Comparison of ENCODE assay signal across 19 cellular contexts in the genomic region with DNA sequence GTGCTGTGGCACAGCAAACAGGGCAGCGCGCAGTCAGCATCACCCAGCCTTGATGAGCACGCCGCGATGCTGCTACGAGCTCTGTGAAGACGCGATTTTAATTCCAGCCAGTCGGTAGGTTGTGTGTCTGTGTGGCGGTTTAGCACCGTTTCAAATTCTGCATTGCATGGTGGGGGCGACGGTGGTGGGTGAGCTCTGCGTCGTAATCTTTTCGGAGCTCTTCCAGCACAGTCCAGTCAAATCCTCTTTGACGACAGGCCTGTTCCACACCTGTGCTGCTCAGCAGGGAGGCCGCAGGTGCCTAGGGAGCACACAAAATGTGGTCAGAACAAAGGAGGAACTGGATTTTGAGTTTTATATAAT. TPM values are rescaled to one million over a fixed set of nuclear protein-coding genes. Genes with fewer than 3 reads are reported as not detected.
DNase-seq lines count a peak whose midpoint lies in the region; ATAC-seq and TF ChIP-seq lines count a peak whose summit lies in the region.
"Had no signal": no experiment of that assay in that cellular context is flagged by ENCODE, and none has a peak within 500 bp of the region (broad histone marks: within the 10 kb centered on the region; RNA-seq: fewer than 3 reads in every experiment).

No MANE protein-coding gene starts in this region.

- CTCF ChIA-PET in IMR-90 (lab: Yijun Ruan, JAX) = interaction anchor here (1.0 kb wide), 1 partner anchor 61 kb away, joined by 3 read pairs; no protein-coding TSS in a partner anchor

- TF ChIP-seq RAD21 in IMR-90 (IDR thresholded peaks at IDR 0.05; ENCODE audit: low read length) = no peak

- dilution Hi-C loops in IMR-90 (cut with HindIII; ENCODE audit: low sequenced_read_pairs, unreplicated experiment) = no loop called here

- H3K4me1 ChIP-seq in IMR-90 (ENCODE audit: control insufficient read depth, insufficient read depth, low read length) (peaks cover 4% of the 10 kb centered on the region; the same call in 1 of the 2 replicates), neuronal stem cell (ENCODE audit: control insufficient read depth in 2 of 2, insufficient read depth in 1 of 2, low read depth in 1 of 2, low read length in 2 of 2) (no peaks in the 10 kb centered on the region)
- H3K4me1 ChIP-seq: HAP-1, SJCRH30 had no signal

- H4K5ac ChIP-seq in IMR-90 (ENCODE audit: low read depth, low read length) = peak overlapping the region; percentile 20

- 0 out of 2 replicates have a peak overlapping the region, but pooled peaks have one; percentile 24 for H3K23ac ChIP-seq in IMR-90 (ENCODE audit: low read depth, low read length)
- no peak overlapping the region for H3K23ac ChIP-seq in neuronal stem cell (ENCODE audit: low read depth, low read length, poor library complexity)

- H4K8ac ChIP-seq in IMR-90 (ENCODE audit: low read depth in 2 of 2, low read length in 2 of 2) (no peak overlapping the region), neuronal stem cell (ENCODE audit: low read depth, low read length) (no peak overlapping the region)

- DNase-seq in DMS53 (lab: John Stamatoyannopoulos, UW) = peak; percentile 33
- no peak for DNase-seq in DMS53 treated with DMSO at 0.1 percent for 48 hours (lab: John Stamatoyannopoulos, UW; ENCODE audit: unreplicated experiment)
- DNase-seq in IMR-90 = no peak
- peak; percentile 20 for DNase-seq in ecto neural progenitor cell (ENCODE audit: low spot score)
- DNase-seq in neuronal stem cell (ENCODE audit: low spot score) = no peak
- no peak for DNase-seq in SW 1271 (lab: John Stamatoyannopoulos, UW)
- no peak for DNase-seq in GDM1 (lab: John Stamatoyannopoulos, UW)
- no peak for DNase-seq in posterior cingulate gyrus
- DNase-seq: AML-193, COR-L47, DMS 273 treated with DMSO at 0.1 percent for 48 hours, GM23248, NCI-H226, NCI-H748 treated with DMSO at 0.1 percent for 48 hours, SJCRH30 had no signal

- H3K79me1 ChIP-seq in IMR-90 (ENCODE audit: low read depth in 1 of 2, low read length in 2 of 2) (no peaks in the 10 kb centered on the region), neuronal stem cell (ENCODE audit: low read depth, low read length) (no peaks in the 10 kb centered on the region)

- no peak overlapping the region for H2BK12ac ChIP-seq in neuronal stem cell (ENCODE audit: low read length)

- no TSS peak for BruUV-seq in IMR-90 (replicated peaks; lab: Mats Ljungman, UMichigan)

- no peak overlapping the region; the same call in 1 of the 2 replicates for H3K27ac ChIP-seq in IMR-90 (ENCODE audit: insufficient read depth, low read length)
- no peak overlapping the region for H3K27ac ChIP-seq in neuronal stem cell (replicated peaks; ENCODE audit: low read length)
- H3K27ac ChIP-seq: 22Rv1, GM23248, SJCRH30 had no signal

- no peaks in the 10 kb centered on the region for H3K9me1 ChIP-seq in IMR-90 (ENCODE audit: insufficient read depth, low read length)

- no peak overlapping the region for H3K56ac ChIP-seq in IMR-90 (ENCODE audit: extremely low read depth, insufficient read depth, low read length)

- H2BK15ac ChIP-seq in IMR-90 (ENCODE audit: low read depth, low read length) (no peak overlapping the region; the same call in 2 of the 3 replicates), neuronal stem cell (ENCODE audit: low read length) (peak overlapping the region; percentile 25)

- no peak overlapping the region; the same call in 1 of the 2 replicates for H2BK20ac ChIP-seq in IMR-90 (ENCODE audit: low read depth, low read length)

- H2BK5ac ChIP-seq in IMR-90 (ENCODE audit: low read depth, low read length, poor library complexity, severe bottlenecking) (no peak overlapping the region), neuronal stem cell (ENCODE audit: low read length) (no peak overlapping the region)

- no peak overlapping the region for H2AFZ ChIP-seq in IMR-90 (replicated peaks; ENCODE audit: low read length, poor library complexity)
- no peak overlapping the region for H2AFZ ChIP-seq in neuronal stem cell (ENCODE audit: low read length)
- H2AFZ ChIP-seq: GM23248 had no signal

- H3K36me3 ChIP-seq in IMR-90 (ENCODE audit: control insufficient read depth, insufficient read depth, low read length) = no peaks in the 10 kb centered on the region
- no peaks in the 10 kb centered on the region for H3K36me3 ChIP-seq in neuronal stem cell (replicated peaks in 1 of 2; ENCODE audit: control insufficient read depth in 2 of 2, insufficient read depth in 2 of 2, low read length in 2 of 2)
- H3K36me3 ChIP-seq: HAP-1, SJCRH30 had no signal

- H3K9me3 ChIP-seq in IMR-90 (ENCODE audit: control insufficient read depth, insufficient read depth, low read length) = no peaks in the 10 kb centered on the region
- no peaks in the 10 kb centered on the region for H3K9me3 ChIP-seq in neuronal stem cell (replicated peaks in 1 of 2; ENCODE audit: control insufficient read depth in 2 of 2, insufficient read depth in 1 of 2, low read depth in 1 of 2, low read length in 2 of 2)
- H3K9me3 ChIP-seq: HAP-1, SJCRH30 had no signal

- intact Hi-C loops in IMR-90 (cut with micrococcal nuclease) = no loop called here
- intact Hi-C loops in posterior cingulate gyrus (cut with DNase I) = no loop called here

- H2AK5ac ChIP-seq in IMR-90 (ENCODE audit: low read depth, low read length) (peak overlapping the region; percentile 63; the same call in 1 of the 2 replicates), neuronal stem cell (ENCODE audit: low read depth, low read length) (no peak overlapping the region)

- TF ChIP-seq CTCF in IMR-90 (conservative IDR thresholded peaks at IDR 0.05; ENCODE audit: low read depth, low read length) = no peak

- POLR2A ChIA-PET in IMR-90 (lab: Charles Lee; ENCODE audit: unreplicated experiment) = no interaction called here

- no peak overlapping the region for H3K14ac ChIP-seq in IMR-90 (replicated peaks; ENCODE audit: low read depth, low read length)
- no peak overlapping the region for H3K14ac ChIP-seq in neuronal stem cell (ENCODE audit: low read length)

- H4K91ac ChIP-seq in IMR-90 (ENCODE audit: insufficient read depth, low read depth, low read length) (no peak overlapping the region), neuronal stem cell (ENCODE audit: low read depth, low read length, poor library complexity) (no peak overlapping the region)

- H3K4me3 ChIP-seq in IMR-90 (ENCODE audit: insufficient read depth, low read depth, low read length) (no peak overlapping the region), neuronal stem cell (ENCODE audit: low read length in 2 of 2) (no peak overlapping the region)
- H3K4me3 ChIP-seq: GM12878, GM23248, HAP-1, K562, SJCRH30 had no signal

- no peak overlapping the region for H2AK9ac ChIP-seq in IMR-90 (replicated peaks; ENCODE audit: low read depth, low read length, poor library complexity)

- H3K27me3 ChIP-seq in IMR-90 (ENCODE audit: control insufficient read depth, insufficient read depth, low read length) (no peaks in the 10 kb centered on the region; the same call in 1 of the 2 replicates), neuronal stem cell (ENCODE audit: control insufficient read depth in 3 of 3, insufficient read depth in 3 of 3, low read depth in 1 of 3, low read length in 3 of 3) (no peaks in the 10 kb centered on the region)
- H3K27me3 ChIP-seq: SJCRH30 had no signal

- H3K9ac ChIP-seq in IMR-90 (ENCODE audit: low read depth, low read length) (no peak overlapping the region), neuronal stem cell (ENCODE audit: low read depth, low read length, poor library complexity) (no peak overlapping the region)
- H3K9ac ChIP-seq: GM23248 had no signal

- peak overlapping the region; percentile 49; the same call in 1 of the 2 replicates for H2BK120ac ChIP-seq in IMR-90 (ENCODE audit: low read depth, low read length)
- no peak overlapping the region for H2BK120ac ChIP-seq in neuronal stem cell (ENCODE audit: low read depth, low read length)

- no peak for ATAC-seq in IMR-90 (ENCODE audit: low read depth)

- 94% methylated on average over 3 of the region's 18 CpGs; no CpG with 5 or more reads in 1 of the 2 experiments for whole genome bisulfite sequencing in IMR-90 (ENCODE audit: extremely low coverage in 2 of 2, insufficient read length in 1 of 2), 2 experiments
- no CpG with 5 or more reads among the region's 18 CpGs for WGBS in neuronal stem cell (ENCODE audit: extremely low coverage in 2 of 2, insufficient read length in 2 of 2, insufficient replicate concordance in 1 of 2), 2 donors

- H3K4me2 ChIP-seq in IMR-90 (ENCODE audit: low read depth, low read length) = no peak overlapping the region
- no peak overlapping the region for H3K4me2 ChIP-seq in neuronal stem cell (ENCODE audit: insufficient read depth, low read length, poor library complexity, severe bottlenecking)

- H3K4ac ChIP-seq in IMR-90 (ENCODE audit: low read depth, low read length) (peak overlapping the region; percentile 38; the same call in 1 of the 2 replicates), neuronal stem cell (ENCODE audit: low read length) (no peak overlapping the region)

- TF ChIP-seq POLR2A in IMR-90 (IDR thresholded peaks at IDR 0.05; ENCODE audit: low read depth, low read length) = no peak

- in situ Hi-C loops in IMR-90 (cut with MboI; ENCODE audit: low sequenced_read_pairs) = loop anchor here (25.0 kb wide), 1 partner anchor 1804 kb away; no protein-coding TSS in a partner anchor

- H3K18ac ChIP-seq in IMR-90 (ENCODE audit: low read depth, low read length) (peak overlapping the region; percentile 33), neuronal stem cell (ENCODE audit: low read length) (peak overlapping the region; percentile 88)

- no peaks in the 10 kb centered on the region for H4K20me1 ChIP-seq in IMR-90 (ENCODE audit: insufficient read depth, low read length)

TF ChIP-seq in IMR-90, 13 proteins besides CTCF, POLR2A, EP300 and RAD21 (continues in another document):
- TF ChIP-seq CHD1 (IDR thresholded peaks at IDR 0.05; ENCODE audit: low read depth, low read length) (no peak), SMC3 (IDR thresholded peaks at IDR 0.05; ENCODE audit: low read depth, low read length) (no peak)
- TF ChIP-seq, protein P1, sequence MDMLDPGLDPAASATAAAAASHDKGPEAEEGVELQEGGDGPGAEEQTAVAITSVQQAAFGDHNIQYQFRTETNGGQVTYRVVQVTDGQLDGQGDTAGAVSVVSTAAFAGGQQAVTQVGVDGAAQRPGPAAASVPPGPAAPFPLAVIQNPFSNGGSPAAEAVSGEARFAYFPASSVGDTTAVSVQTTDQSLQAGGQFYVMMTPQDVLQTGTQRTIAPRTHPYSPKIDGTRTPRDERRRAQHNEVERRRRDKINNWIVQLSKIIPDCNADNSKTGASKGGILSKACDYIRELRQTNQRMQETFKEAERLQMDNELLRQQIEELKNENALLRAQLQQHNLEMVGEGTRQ (IDR thresholded peaks at IDR 0.05; ENCODE audit: low read depth, low read length) = no peak

RNA-seq across cellular contexts. Expression of a gene that starts 8.6 kb away (rescaled TPM):
- total RNA-seq in IMR-90 (2012; rRNA removed) = not detected in 2 replicates
- not detected in 2 replicates for polyA plus RNA-seq in IMR-90 (2012; rRNA removed)
- not detected in 2 replicates for polyA plus RNA-seq in IMR-90 (2012; cell fraction: cytosol; rRNA removed)
- polyA plus RNA-seq in IMR-90 (2012; cell fraction: nucleus; rRNA removed; ENCODE audit: low replicate concordance) = not detected in 2 replicates
- not detected for polyA plus RNA-seq in neuronal stem cell (2013, experiment 1 of 2)
- 0.08 TPM for polyA plus RNA-seq in neuronal stem cell (2013, experiment 2 of 2)
- total RNA-seq: GM12878, GM23248, K562, SJCRH30 had no signal
- polyA plus RNA-seq: GM23248, K562 had no signal

RNA-seq across cellular contexts. Expression of a gene that starts 36.8 kb away (rescaled TPM):
- not detected in 2 replicates for total RNA-seq in IMR-90 (2012; rRNA removed)
- polyA plus RNA-seq in IMR-90 (2012; rRNA removed) = not detected in 2 replicates
- not detected in 2 replicates for polyA plus RNA-seq in IMR-90 (2012; cell fraction: cytosol; rRNA removed)
- polyA plus RNA-seq in IMR-90 (2012; cell fraction: nucleus; rRNA removed; ENCODE audit: low replicate concordance) = not detected in 2 replicates
- not detected for polyA plus RNA-seq in neuronal stem cell (2013, experiment 1 of 2)
- not detected for polyA plus RNA-seq in neuronal stem cell (2013, experiment 2 of 2)
- total RNA-seq: GM12878, GM23248, K562, SJCRH30 had no signal
- polyA plus RNA-seq: GM12878, GM23248, K562 had no signal

Comparison
In these comparisons a context has a peak if more than half of its experiments do, and no peak if none do; other contexts are left out.
1. DNase-seq: peak in DMS53 (single experiment) and ecto neural progenitor cell (single experiment); none in DMS53 treated with DMSO at 0.1 percent for 48 hours (single experiment), IMR-90 (single experiment), neuronal stem cell (single experiment), SW 1271 (0 of 2), GDM1 (single experiment) and posterior cingulate gyrus (0 of 10).